16 cellular contexts compared by ENCODE assay signal in the genomic region with DNA sequence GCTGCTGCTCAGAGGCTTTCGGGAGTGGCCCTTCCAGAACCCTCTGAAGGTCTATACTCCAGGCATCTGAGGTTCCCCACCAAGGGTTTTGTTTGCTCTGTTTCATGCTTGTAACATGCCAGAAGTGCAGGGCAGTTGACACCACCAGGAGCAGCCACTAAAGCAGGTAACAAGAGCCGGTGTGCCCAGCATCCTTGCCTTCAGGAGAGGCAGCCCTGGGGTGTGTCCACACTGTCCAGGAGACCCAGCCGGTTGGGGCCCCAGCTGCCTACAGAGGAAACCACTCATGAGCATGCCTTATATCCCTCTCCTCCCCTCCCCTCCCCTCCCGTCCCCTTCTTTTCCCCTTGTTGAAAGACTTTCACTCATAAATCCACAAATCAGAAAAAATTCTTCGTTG.
DNase-seq lines count a peak whose midpoint lies in the region; ATAC-seq and TF ChIP-seq lines count a peak whose summit lies in the region.
"Had no signal": no experiment of that assay in that cellular context is flagged by ENCODE, and none has a peak within 500 bp of the region (broad histone marks: within the 10 kb centered on the region; RNA-seq: fewer than 3 reads in every experiment).

No MANE protein-coding gene starts in this region.

- H3K36me3 ChIP-seq in upper lobe of right lung = no peaks in the 10 kb centered on the region

- peaks cover 22% of the 10 kb centered on the region for H3K27me3 ChIP-seq in upper lobe of right lung

- no peak for ATAC-seq in Right ventricle myocardium inferior
- ATAC-seq in Right ventricle myocardium superior (ENCODE audit: poor library complexity) = no peak
- no peak for ATAC-seq in upper lobe of right lung
- ATAC-seq: CD8-positive, alpha-beta T cell; HCT116 had no signal

- TF ChIP-seq CTCF in C4-2B (conservative IDR thresholded peaks at IDR 0.05) (no peak), nephron (IDR thresholded peaks at IDR 0.05; ENCODE audit: unreplicated experiment in 3 of 3) (no peak), upper lobe of right lung (IDR thresholded peaks at IDR 0.05) (no peak), type B pancreatic cell (conservative IDR thresholded peaks at IDR 0.05) (no peak)

- H3K27me3 Mint-ChIP-seq in nephron (ENCODE audit: low read depth) (peaks cover 7% of the 10 kb centered on the region), type B pancreatic cell (peaks cover 26% of the 10 kb centered on the region)

- H3K9me3 Mint-ChIP-seq in nephron = no peaks in the 10 kb centered on the region
- H3K9me3 Mint-ChIP-seq in type B pancreatic cell = no peaks in the 10 kb centered on the region
- H3K9me3 Mint-ChIP-seq: CD8-positive, alpha-beta T cell had no signal

- peaks cover 69% of the 10 kb centered on the region for H3K4me1 Mint-ChIP-seq in nephron
- peaks cover 44% of the 10 kb centered on the region for H3K4me1 Mint-ChIP-seq in type B pancreatic cell (ENCODE audit: unreplicated experiment)

- DNase-seq in Right ventricle myocardium inferior (ENCODE audit: missing footprints) (peak; percentile 77), Right ventricle myocardium superior (no peak), upper lobe of right lung (peak; percentile 36), type B pancreatic cell (ENCODE audit: extremely low spot score, unreplicated experiment) (no peak), NCI-H2081 treated with DMSO at 0.1 percent for 48 hours (lab: John Stamatoyannopoulos, UW) (no peak)
- DNase-seq: ACHN; CD8-positive, alpha-beta T cell; COR-L47; DMS53; GF-D8; GM23248 had no signal

- H3K36me3 Mint-ChIP-seq in nephron (ENCODE audit: low read depth) (no peaks in the 10 kb centered on the region), type B pancreatic cell (no peaks in the 10 kb centered on the region)
- H3K36me3 Mint-ChIP-seq: CD14-positive monocyte had no signal

- peak overlapping the region; percentile 68 to 98 (median 84) for H3K27ac Mint-ChIP-seq in nephron
- no peak overlapping the region for H3K27ac Mint-ChIP-seq in type B pancreatic cell
- H3K27ac Mint-ChIP-seq: CD14-positive monocyte; CD8-positive, alpha-beta T cell had no signal

- no peak overlapping the region for H3K4me3 ChIP-seq in upper lobe of right lung
- H3K4me3 ChIP-seq: GM23248 had no signal

- peaks cover 4% of the 10 kb centered on the region for H3K4me1 ChIP-seq in upper lobe of right lung

- peak overlapping the region; percentile 76 for H3K27ac ChIP-seq in C4-2B
- no peak overlapping the region for H3K27ac ChIP-seq in upper lobe of right lung
- H3K27ac ChIP-seq: GM23248, HL-60 had no signal

- intact Hi-C loops in Right ventricle myocardium inferior (cut with DNase I) = loop anchor here (5.0 to 10.0 kb wide), 3 partner anchors 215 to 473 kb away; no protein-coding TSS in a partner anchor
- intact Hi-C loops in Right ventricle myocardium superior (cut with DNase I) = loop anchor here (5.0 kb wide), 1 partner anchor 473 kb away; no protein-coding TSS in a partner anchor
- intact Hi-C loops in upper lobe of right lung (cut with DNase I) = no loop called here

- H3K9me3 ChIP-seq in upper lobe of right lung = no peaks in the 10 kb centered on the region

- H3K4me3 Mint-ChIP-seq in nephron (peak overlapping the region; percentile 52 to 91 (median 76)), type B pancreatic cell (no peak overlapping the region)
- H3K4me3 Mint-ChIP-seq: CD8-positive, alpha-beta T cell had no signal

Comparison
In these comparisons a context has a peak if more than half of its experiments do, and no peak if none do; other contexts are left out.
1. DNase-seq: peak in Right ventricle myocardium inferior (single experiment) and upper lobe of right lung (single experiment); none in Right ventricle myocardium superior (single experiment), type B pancreatic cell (single experiment) and NCI-H2081 treated with DMSO at 0.1 percent for 48 hours (single experiment).